In genomic region chr9:129006328-129007034, GRCh38 we compare ENCODE assay signal across 8 cellular contexts. TPM values are rescaled to one million over a fixed set of nuclear protein-coding genes. Genes with fewer than 3 reads are reported as not detected.
DNase-seq lines count a peak whose midpoint lies in the region; ATAC-seq, FAIRE-seq and TF ChIP-seq lines count a peak whose summit lies in the region.

No MANE protein-coding gene starts in this region.

- TF ChIP-seq CTCF in WTC11 (IDR thresholded peaks at IDR 0.05), result peak; percentile 74
- TF ChIP-seq CTCF in lower lobe of right lung (IDR thresholded peaks at IDR 0.05), result peak; percentile 81

- no peaks in the 10 kb centered on the region for H3K27me3 Mint-ChIP-seq in WTC11 (ENCODE audit: low read depth)

- no peaks in the 10 kb centered on the region for H3K9me3 Mint-ChIP-seq in WTC11

- no peak for TF ChIP-seq POLR2A in GM12891 (IDR thresholded peaks at IDR 0.05; ENCODE audit: low read depth, low read length)

- DNase-seq in GM12891 (ENCODE audit: insufficient read length, low spot score) (peak; percentile 86), NCI-H2171 treated with DMSO at 0.1 percent for 48 hours (lab: John Stamatoyannopoulos, UW) (peak; percentile 80), WTC11 (ENCODE audit: low spot score) (peak; percentile 80), dermis blood vessel endothelial cell (peak; percentile 85), lower lobe of right lung (peak; percentile 57)
- peak; percentile 15 for DNase-seq in stimulated activated CD8-positive, alpha-beta memory T cell treated with anti-CD3 and anti-CD28 coated beads, Interleukin-12 subunit alpha, Interleukin-12 subunit beta, amount 100 ng/mL, for 1 hour (ENCODE audit: low read depth)

- peaks cover 8% of the 10 kb centered on the region for H3K4me1 ChIP-seq in lower lobe of right lung

- no peaks in the 10 kb centered on the region for H3K9me3 ChIP-seq in lower lobe of right lung

- peak overlapping the region; percentile 82; the same call in 1 of the 2 replicates for H3K27ac Mint-ChIP-seq in WTC11

- CTCF ChIA-PET in WTC11 (lab: Charles Lee), result interaction anchor here (0.5 to 1.8 kb wide), 7 partner anchors 13 to 188 kb away, joined by 3 to 11 read pairs (median 4); partner anchors contain the start of genes ENDOG and SH3GLB2

- FAIRE-seq in A204.1 (lab: Jason Lieb, UNC) (peak; percentile 32), GM12891 (lab: Jason Lieb, UNC) (peak; percentile 74)

- 0 out of 2 replicates have a peak, but pooled peaks cover 2% of the 10 kb centered on the region for H3K4me1 Mint-ChIP-seq in WTC11

- POLR2A ChIA-PET in WTC11 (lab: Charles Lee), result no interaction called here

- no peaks in the 10 kb centered on the region for H3K27me3 ChIP-seq in lower lobe of right lung (ENCODE audit: low read depth)

- H3K36me3 Mint-ChIP-seq in WTC11, result peaks cover 40% of the 10 kb centered on the region

- intact Hi-C loops in lower lobe of right lung (cut with DNase I), result no loop called here

- no peak overlapping the region for H3K4me3 Mint-ChIP-seq in WTC11

- H3K27ac ChIP-seq in lower lobe of right lung, result no peak overlapping the region

- H3K36me3 ChIP-seq in lower lobe of right lung, result peaks cover 97% of the 10 kb centered on the region

- no peak overlapping the region for H3K4me3 ChIP-seq in lower lobe of right lung

- ATAC-seq in WTC11 (peak; percentile 86), lower lobe of right lung (peak; percentile 76 to 83), HG02610 (IDR thresholded peaks at IDR 0.05; ENCODE audit: unreplicated experiment) (no peak)

TF ChIP-seq in GM12891, 5 proteins besides CTCF, POLR2A, EP300 and RAD21:
- TF ChIP-seq POLR2AphosphoS5 (IDR thresholded peaks at IDR 0.05; ENCODE audit: low read depth, low read length), result no peak
- no peak for TF ChIP-seq TAF1 (IDR thresholded peaks at IDR 0.05; ENCODE audit: low read depth, low read length)
- TF ChIP-seq PAX5 (IDR thresholded peaks at IDR 0.05; ENCODE audit: insufficient read depth, low read length, severe bottlenecking), result no peak
- no peak for TF ChIP-seq SPI1 (IDR thresholded peaks at IDR 0.05; ENCODE audit: low read depth, low read length)
- TF ChIP-seq POU2F2 (IDR thresholded peaks at IDR 0.05; ENCODE audit: low read depth, low read length), result no peak
TF ChIP-seq in GM12891: peak in this region for 0.

TF ChIP-seq in WTC11, 78 proteins besides CTCF, POLR2A, EP300 and RAD21:
- TF ChIP-seq TEAD1 (CRISPR knock-in tag; IDR thresholded peaks at IDR 0.05), result 0 out of 2 replicates have a peak, but pooled peaks have one; percentile 14
- no peak for TF ChIP-seq ELF4 (CRISPR knock-in tag; IDR thresholded peaks at IDR 0.05; ENCODE audit: low read depth)

RNA-seq across cellular contexts. Expression of gene SH3GLB2, which starts 21.6 kb away (rescaled TPM):
- polyA plus RNA-seq in GM12891 (2012; ENCODE audit: low read depth, missing spikeins), result 20.6 TPM
- total RNA-seq in WTC11 (2021) (59.7 to 65.7 TPM (median 62.9 TPM) in 3 replicates), dermis blood vessel endothelial cell (60.2 and 70.1 TPM in 2 replicates), lower lobe of right lung (94.7 TPM)

RNA-seq across cellular contexts. Expression of gene MIGA2, which starts 29.9 kb away (rescaled TPM):
- polyA plus RNA-seq in GM12891 (2012; ENCODE audit: low read depth, missing spikeins), result 11.9 TPM
- total RNA-seq in WTC11 (2021), result 39.9 to 61.7 TPM (median 48.0 TPM) in 3 replicates
- 34.4 and 39.5 TPM in 2 replicates for total RNA-seq in dermis blood vessel endothelial cell
- total RNA-seq in lower lobe of right lung, result 21.2 TPM

RNA-seq across cellular contexts. Expression of gene NUP188, which starts 59.0 kb away (rescaled TPM):
- 29.5 TPM for polyA plus RNA-seq in GM12891 (2012; ENCODE audit: low read depth, missing spikeins)
- total RNA-seq in WTC11 (2021) (71.3 to 98.9 TPM (median 73.5 TPM) in 3 replicates), dermis blood vessel endothelial cell (45.6 and 94.3 TPM in 2 replicates), lower lobe of right lung (42.4 TPM)

RNA-seq across cellular contexts. Expression of gene DOLK, which starts 59.1 kb away (rescaled TPM):
- polyA plus RNA-seq in GM12891 (2012; ENCODE audit: low read depth, missing spikeins), result 5.2 TPM
- total RNA-seq in WTC11 (2021) (14.8 to 15.1 TPM (median 15.1 TPM) in 3 replicates), dermis blood vessel endothelial cell (38.4 and 45.6 TPM in 2 replicates), lower lobe of right lung (14.4 TPM)

Comparison
In these comparisons a context has a peak if more than half of its experiments do, and no peak if none do; other contexts are left out.
1. DNase-seq: peak in every context shown above with its lines; median percentile 86 in GM12891; 85 in dermis blood vessel endothelial cell; 80 in NCI-H2171 treated with DMSO at 0.1 percent for 48 hours; 80 in WTC11; 57 in lower lobe of right lung; 15 in stimulated activated CD8-positive, alpha-beta memory T cell treated with anti-CD3 and anti-CD28 coated beads, Interleukin-12 subunit alpha, Interleukin-12 subunit beta, amount 100 ng/mL, for 1 hour.